ENCODE assay signal across 18 cellular contexts in the genomic region with DNA sequence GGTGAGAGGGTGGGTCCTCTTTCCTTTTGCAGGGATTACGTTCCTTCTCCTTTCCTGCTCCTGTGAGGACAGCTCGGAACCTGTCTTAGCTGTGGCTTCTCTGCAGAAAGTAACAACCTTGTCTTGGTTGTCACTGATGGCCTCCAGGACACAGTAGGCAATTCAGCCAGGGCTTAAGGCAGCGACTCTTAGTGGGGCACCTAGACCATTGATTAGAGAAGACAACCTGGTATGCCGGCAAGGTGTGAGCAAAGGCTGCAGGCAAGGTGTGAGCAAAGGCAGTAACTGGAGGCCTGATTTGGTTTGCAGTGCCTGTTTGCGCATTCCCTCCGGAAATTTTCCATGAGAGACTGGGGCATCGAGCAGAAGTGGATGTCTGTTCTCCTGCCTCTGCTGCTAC. TPM values are rescaled to one million over a fixed set of nuclear protein-coding genes. Genes with fewer than 3 reads are reported as not detected.
DNase-seq lines count a peak whose midpoint lies in the region; ATAC-seq, FAIRE-seq and TF ChIP-seq lines count a peak whose summit lies in the region.
"Had no signal": no experiment of that assay in that cellular context is flagged by ENCODE, and none has a peak within 500 bp of the region (broad histone marks: within the 10 kb centered on the region; RNA-seq: fewer than 3 reads in every experiment).

No MANE protein-coding gene starts in this region.

- H3K4me1 ChIP-seq in HepG2 (ENCODE audit: insufficient read depth, low read length) (no peaks in the 10 kb centered on the region), right lobe of liver (no peaks in the 10 kb centered on the region), psoas muscle (no peaks in the 10 kb centered on the region)
- H3K4me1 ChIP-seq: BLaER1 treated with 17β-estradiol and CSF1 and Interleukin-3, amounts not matched to agents 10 nM and 100 nM had no signal

- H3K9me3 ChIP-seq in HepG2 (ENCODE audit: low read length): no peaks in the 10 kb centered on the region
- no peaks in the 10 kb centered on the region for H3K9me3 ChIP-seq in right lobe of liver
- no peaks in the 10 kb centered on the region for H3K9me3 ChIP-seq in psoas muscle
- H3K9me3 ChIP-seq: BLaER1 treated with 17β-estradiol and CSF1 and Interleukin-3, amounts not matched to agents 10 nM and 100 nM had no signal

- no peak overlapping the region for H3K4me3 Mint-ChIP-seq in activated T-helper 2 cell treated with anti-CD3 and anti-CD28 coated beads, Interferon-gamma antibody, Interleukin-2, Interleukin-4, amounts not matched to agents 10 μg/mL and 5 μg/mL and 100 μg/mL, durations not matched to agents 14 hours and 24 hours and 36 hours (ENCODE audit: low read depth)
- H3K4me3 Mint-ChIP-seq: B cell; CD8-positive, alpha-beta memory T cell had no signal

- H3K27ac Mint-ChIP-seq in activated T-helper 2 cell treated with anti-CD3 and anti-CD28 coated beads, Interferon-gamma antibody, Interleukin-2, Interleukin-4, amounts not matched to agents 10 μg/mL and 5 μg/mL and 100 μg/mL, durations not matched to agents 14 hours and 24 hours and 36 hours: peak overlapping the region; percentile 28
- H3K27ac Mint-ChIP-seq: B cell had no signal

- H3K9me3 Mint-ChIP-seq in activated T-helper 2 cell treated with anti-CD3 and anti-CD28 coated beads, Interferon-gamma antibody, Interleukin-2, Interleukin-4, amounts not matched to agents 10 μg/mL and 5 μg/mL and 100 μg/mL, durations not matched to agents 14 hours and 24 hours and 36 hours: no peaks in the 10 kb centered on the region
- H3K9me3 Mint-ChIP-seq: CD8-positive, alpha-beta memory T cell had no signal

- peaks cover 7% of the 10 kb centered on the region for H3K4me1 Mint-ChIP-seq in activated T-helper 2 cell treated with anti-CD3 and anti-CD28 coated beads, Interferon-gamma antibody, Interleukin-2, Interleukin-4, amounts not matched to agents 10 μg/mL and 5 μg/mL and 100 μg/mL, durations not matched to agents 14 hours and 24 hours and 36 hours (ENCODE audit: low read depth)
- H3K4me1 Mint-ChIP-seq: B cell had no signal

- POLR2A ChIA-PET in HepG2 (lab: Yijun Ruan, JAX): no interaction called here

- no peaks in the 10 kb centered on the region for H3K27me3 Mint-ChIP-seq in activated T-helper 2 cell treated with anti-CD3 and anti-CD28 coated beads, Interferon-gamma antibody, Interleukin-2, Interleukin-4, amounts not matched to agents 10 μg/mL and 5 μg/mL and 100 μg/mL, durations not matched to agents 14 hours and 24 hours and 36 hours (ENCODE audit: low read depth)
- H3K27me3 Mint-ChIP-seq: B cell had no signal

- H3K36me3 ChIP-seq in HepG2 (replicated peaks in 1 of 2; ENCODE audit: control insufficient read depth in 1 of 2, insufficient read depth in 2 of 2, low read length in 2 of 2): peaks cover 70 to 99% of the 10 kb centered on the region in 2 experiments
- H3K36me3 ChIP-seq in right lobe of liver: peaks cover 0 to 25% (median 10%) of the 10 kb centered on the region in 4 donors
- H3K36me3 ChIP-seq in psoas muscle (ENCODE audit: insufficient read depth in 1 of 2, low read depth in 1 of 2): peaks cover 14 to 68% of the 10 kb centered on the region in 2 donors

- no TSS peak for BruUV-seq in HepG2 (replicated peaks; lab: Mats Ljungman, UMichigan)

- in situ Hi-C loops in HepG2 (cut with HindIII; ENCODE audit: extremely low pct_ligation_motif_present, low pct_unique_long_range_greater_than_20kb): no loop called here

- 96% methylated on average over 7 of the region's 7 CpGs for WGBS in HepG2 (ENCODE audit: low lambda C conversion rate)
- WGBS in right lobe of liver (ENCODE audit: insufficient coverage, low coverage, low lambda C conversion rate, missing lambda C conversion rate): 97% methylated on average over 4 of the region's 7 CpGs
- 96 to 98% (median 98%) methylated on average over 7 of the region's 7 CpGs for WGBS in psoas muscle, 3 donors

- no peak for FAIRE-seq in HepG2 (lab: Jason Lieb, UNC)
- FAIRE-seq: GM12878, H54, HTR-8/SVneo had no signal

- peaks cover 18% of the 10 kb centered on the region for H3K79me2 ChIP-seq in HepG2 (ENCODE audit: insufficient read depth, low read length)

- H3K27me3 ChIP-seq in HepG2 (ENCODE audit: control insufficient read depth in 1 of 2, insufficient read depth in 2 of 2, low read length in 2 of 2): no peaks in the 10 kb centered on the region
- no peaks in the 10 kb centered on the region for H3K27me3 ChIP-seq in right lobe of liver
- H3K27me3 ChIP-seq in psoas muscle (ENCODE audit: insufficient read depth in 3 of 3, low read length in 2 of 3): no peaks in the 10 kb centered on the region
- H3K27me3 ChIP-seq: BLaER1 treated with 17β-estradiol and CSF1 and Interleukin-3, amounts not matched to agents 10 nM and 100 nM had no signal

- intact Hi-C loops in HepG2 (cut with micrococcal nuclease; ENCODE audit: unreplicated experiment): no loop called here
- intact Hi-C loops in right lobe of liver (cut with DNase I): no loop called here
- intact Hi-C loops in activated T-helper 2 cell treated with anti-CD3 and anti-CD28 coated beads, Interferon-gamma antibody, Interleukin-2, Interleukin-4, amounts not matched to agents 10 μg/mL and 5 μg/mL and 100 μg/mL, durations not matched to agents 14 hours and 24 hours and 36 hours (cut with micrococcal nuclease): no loop called here
- intact Hi-C loops in psoas muscle (cut with DNase I): loop anchor here in 1 of 2 donors (5.0 kb wide), 1 partner anchor 385 kb away; no protein-coding TSS in a partner anchor

- peaks cover 73% of the 10 kb centered on the region for H3K36me3 Mint-ChIP-seq in activated T-helper 2 cell treated with anti-CD3 and anti-CD28 coated beads, Interferon-gamma antibody, Interleukin-2, Interleukin-4, amounts not matched to agents 10 μg/mL and 5 μg/mL and 100 μg/mL, durations not matched to agents 14 hours and 24 hours and 36 hours (ENCODE audit: low read depth)

- H3K9ac ChIP-seq in HepG2 (ENCODE audit: insufficient read depth, low read depth, low read length): no peak overlapping the region
- H3K9ac ChIP-seq: BLaER1 treated with 17β-estradiol and CSF1 and Interleukin-3, amounts not matched to agents 10 nM and 100 nM; GM23248 had no signal

- TF ChIP-seq RAD21 in HepG2 (CRISPR knock-in tag; IDR thresholded peaks at IDR 0.05): no peak

- no peak for ATAC-seq in HepG2
- ATAC-seq in right lobe of liver: no peak
- no peak for ATAC-seq in psoas muscle
- no peak for ATAC-seq in GM21528 (IDR thresholded peaks at IDR 0.05; ENCODE audit: low FRiP score, unreplicated experiment)
- ATAC-seq: GM12878 had no signal

- no peak overlapping the region for H3K4me2 ChIP-seq in HepG2 (ENCODE audit: low read depth, low read length)
- H3K4me2 ChIP-seq: BLaER1 treated with 17β-estradiol and CSF1 and Interleukin-3, amounts not matched to agents 10 nM and 100 nM had no signal

- TF ChIP-seq CTCF in HepG2 (CRISPR knock-in tag; IDR thresholded peaks at IDR 0.05) (no peak), right lobe of liver (IDR thresholded peaks at IDR 0.05) (no peak), psoas muscle (IDR thresholded peaks at IDR 0.05) (no peak)

- TF ChIP-seq EP300 in HepG2 (IDR thresholded peaks at IDR 0.05; ENCODE audit: low read depth in 2 of 2, low read length in 2 of 2) (no peak), HepG2 (CRISPR knock-in tag; IDR thresholded peaks at IDR 0.05; ENCODE audit: borderline replicate concordance) (no peak)

- CTCF ChIA-PET in HepG2 (lab: Yijun Ruan, JAX; ENCODE audit: low intra/inter-chr PET ratio, low total read pairs): no interaction called here

- H3K27ac ChIP-seq in HepG2 (ENCODE audit: extremely low read length, insufficient read depth, low read length) (no peak overlapping the region), right lobe of liver (no peak overlapping the region), psoas muscle (no peak overlapping the region)
- H3K27ac ChIP-seq: BLaER1 treated with 17β-estradiol and CSF1 and Interleukin-3, amounts not matched to agents 10 nM and 100 nM; GM23248 had no signal

- peaks cover 40% of the 10 kb centered on the region; the same call in 1 of the 2 replicates for H4K20me1 ChIP-seq in HepG2 (ENCODE audit: insufficient read depth, low read length)

- H3K4me3 ChIP-seq in HepG2 (replicated peaks in 1 of 3; ENCODE audit: insufficient read depth in 1 of 3, low read depth in 2 of 3, low read length in 3 of 3) (no peak overlapping the region), right lobe of liver (no peak overlapping the region), psoas muscle (no peak overlapping the region)
- H3K4me3 ChIP-seq: BLaER1 treated with 17β-estradiol and CSF1 and Interleukin-3, amounts not matched to agents 10 nM and 100 nM; GM12878; GM23248 had no signal

- H2AFZ ChIP-seq in HepG2 (ENCODE audit: low read length): no peak overlapping the region
- H2AFZ ChIP-seq: GM23248 had no signal

- TF ChIP-seq POLR2A in HepG2 (IDR thresholded peaks at IDR 0.05; ENCODE audit: insufficient read depth in 1 of 2, low read depth in 2 of 2, low read length in 2 of 2): no peak
- no peak for TF ChIP-seq POLR2A in right lobe of liver (IDR thresholded peaks at IDR 0.05)

- DNase-seq in HepG2 (ENCODE audit: low spot score) (no peak), right lobe of liver (no peak), mesenteric fat pad (ENCODE audit: low spot score) (peak; percentile 57), psoas muscle (no peak), H4 (ENCODE audit: low spot score) (no peak)
- no peak for DNase-seq in activated T-helper 2 cell treated with anti-CD3 and anti-CD28 coated beads, Interferon-gamma antibody, Interleukin-2, Interleukin-4, amounts not matched to agents 10 μg/mL and 5 μg/mL and 100 μg/mL, durations not matched to agents 14 hours and 24 hours and 36 hours (ENCODE audit: low spot score)
- DNase-seq: CD8-positive, alpha-beta memory T cell; COR-L47; DMS 273 treated with DMSO at 0.1 percent for 48 hours; DMS53; DND-41 had no signal

RNA-seq across cellular contexts. Expression of a gene that starts 37.6 kb away (rescaled TPM):
- total RNA-seq in HepG2 (2016; rRNA removed; fragmentation: Illumina TruSeq; extraction: Trizol): 108 and 144 TPM in 2 replicates
- total RNA-seq in HepG2 (2016; cell fraction: cytosol; rRNA removed; fragmentation: Illumina TruSeq; extraction: Trizol; ENCODE audit: low read depth): 61.3 and 63.2 TPM in 2 replicates
- 106 and 153 TPM in 2 replicates for total RNA-seq in HepG2 (2016; cell fraction: insoluble cytoplasmic fraction; rRNA removed; fragmentation: Illumina TruSeq; extraction: Trizol)
- total RNA-seq in HepG2 (2016; cell fraction: membrane; rRNA removed; fragmentation: Illumina TruSeq; extraction: Trizol): 66.8 and 68.4 TPM in 2 replicates
- total RNA-seq in HepG2 (2016; cell fraction: nucleus; rRNA removed; fragmentation: Illumina TruSeq; extraction: Trizol): 46.1 and 46.5 TPM in 2 replicates
- polyA plus RNA-seq in HepG2 (2011; rRNA removed): 152 and 171 TPM in 2 replicates
- 96.9 and 144 TPM in 2 replicates for polyA plus RNA-seq in HepG2 (2011; cell fraction: cytosol; rRNA removed)
- 55.7 and 80.2 TPM in 2 replicates for polyA plus RNA-seq in HepG2 (2011; cell fraction: nucleus; rRNA removed)
- polyA plus RNA-seq in HepG2 (2012): 121 and 122 TPM in 2 replicates
- 51.0 and 56.6 TPM in 2 replicates for polyA plus RNA-seq in HepG2 (2016; cell fraction: cytosol; fragmentation: Illumina TruSeq; extraction: Trizol; ENCODE audit: low read depth)
- 155 and 168 TPM in 2 replicates for polyA plus RNA-seq in HepG2 (2016; cell fraction: insoluble cytoplasmic fraction; fragmentation: Illumina TruSeq; extraction: Trizol; ENCODE audit: low read depth)
- 61.5 and 63.6 TPM in 2 replicates for polyA plus RNA-seq in HepG2 (2016; cell fraction: membrane; fragmentation: Illumina TruSeq; extraction: Trizol; ENCODE audit: low read depth)
- polyA plus RNA-seq in HepG2 (2016; cell fraction: nucleus; fragmentation: Illumina TruSeq; extraction: Trizol; ENCODE audit: insufficient read depth, low read depth): 102 and 103 TPM in 2 replicates
- polyA minus RNA-seq in HepG2 (2011; rRNA and poly(A)+ RNA removed; ENCODE audit: low replicate concordance): 81.1 TPM in 2 replicates
- polyA minus RNA-seq in HepG2 (2011; cell fraction: cytosol; rRNA and poly(A)+ RNA removed): 19.5 and 25.9 TPM in 2 replicates
- polyA minus RNA-seq in HepG2 (2011; cell fraction: nucleus; rRNA and poly(A)+ RNA removed): 19.4 and 32.6 TPM in 2 replicates
- 10 to 100 TPM; 31.5 to 69.5 (median 40.0) TPM for total RNA-seq in right lobe of liver
- total RNA-seq in activated T-helper 2 cell treated with anti-CD3 and anti-CD28 coated beads, Interferon-gamma antibody, Interleukin-2, Interleukin-4, amounts not matched to agents 10 μg/mL and 5 μg/mL and 100 μg/mL, durations not matched to agents 14 hours and 24 hours and 36 hours: 94.4 and 108 TPM in 2 replicates
- 95.1 TPM for total RNA-seq in mesenteric fat pad
- total RNA-seq in psoas muscle: 100 to 1,000 TPM; 112 to 146 (median 135) TPM
- 100 to 1,000 TPM; 150 to 202 (median 177) TPM for polyA plus RNA-seq in psoas muscle
- total RNA-seq in H4 (2014; rRNA removed; shearing (Covaris generic)): 40.1 and 58.7 TPM in 2 replicates

RNA-seq across cellular contexts. Expression of a gene that starts 42.9 kb away (rescaled TPM):
- total RNA-seq in HepG2 (2016; rRNA removed; fragmentation: Illumina TruSeq; extraction: Trizol): 0.11 and 0.17 TPM in 2 replicates
- 0.20 and 0.26 TPM in 2 replicates for total RNA-seq in HepG2 (2016; cell fraction: cytosol; rRNA removed; fragmentation: Illumina TruSeq; extraction: Trizol; ENCODE audit: low read depth)
- total RNA-seq in HepG2 (2016; cell fraction: insoluble cytoplasmic fraction; rRNA removed; fragmentation: Illumina TruSeq; extraction: Trizol): 0.19 and 0.25 TPM in 2 replicates
- total RNA-seq in HepG2 (2016; cell fraction: membrane; rRNA removed; fragmentation: Illumina TruSeq; extraction: Trizol): 0.14 and 0.15 TPM in 2 replicates
- 0.37 and 0.50 TPM in 2 replicates for total RNA-seq in HepG2 (2016; cell fraction: nucleus; rRNA removed; fragmentation: Illumina TruSeq; extraction: Trizol)
- 0.21 and 0.28 TPM in 2 replicates for polyA plus RNA-seq in HepG2 (2011; rRNA removed)
- 0.12 and 0.15 TPM in 2 replicates for polyA plus RNA-seq in HepG2 (2011; cell fraction: cytosol; rRNA removed)
- polyA plus RNA-seq in HepG2 (2011; cell fraction: nucleus; rRNA removed): 0.59 and 0.64 TPM in 2 replicates
- 0.21 and 0.44 TPM in 2 replicates for polyA plus RNA-seq in HepG2 (2012)
- 0.16 and 0.17 TPM in 2 replicates for polyA plus RNA-seq in HepG2 (2016; cell fraction: cytosol; fragmentation: Illumina TruSeq; extraction: Trizol; ENCODE audit: low read depth)
- polyA plus RNA-seq in HepG2 (2016; cell fraction: insoluble cytoplasmic fraction; fragmentation: Illumina TruSeq; extraction: Trizol; ENCODE audit: low read depth): 0.10 and 0.34 TPM in 2 replicates
- 0.07 and 0.15 TPM in 2 replicates for polyA plus RNA-seq in HepG2 (2016; cell fraction: membrane; fragmentation: Illumina TruSeq; extraction: Trizol; ENCODE audit: low read depth)
- polyA plus RNA-seq in HepG2 (2016; cell fraction: nucleus; fragmentation: Illumina TruSeq; extraction: Trizol; ENCODE audit: insufficient read depth, low read depth): 0.22 and 0.72 TPM in 2 replicates
- polyA minus RNA-seq in HepG2 (2011; rRNA and poly(A)+ RNA removed; ENCODE audit: low replicate concordance): 0.28 TPM in 1 of 2 replicates, not detected in the other
- not detected in 2 replicates for polyA minus RNA-seq in HepG2 (2011; cell fraction: cytosol; rRNA and poly(A)+ RNA removed)
- polyA minus RNA-seq in HepG2 (2011; cell fraction: nucleus; rRNA and poly(A)+ RNA removed): 0.64 and 0.87 TPM in 2 replicates
- total RNA-seq in right lobe of liver: 1 to 10 TPM in 4 of 6 experiments, under 1 TPM in 2; 0.66 to 1.7 (median 1.0) TPM
- total RNA-seq in activated T-helper 2 cell treated with anti-CD3 and anti-CD28 coated beads, Interferon-gamma antibody, Interleukin-2, Interleukin-4, amounts not matched to agents 10 μg/mL and 5 μg/mL and 100 μg/mL, durations not matched to agents 14 hours and 24 hours and 36 hours: 232 and 242 TPM in 2 replicates
- 4.1 TPM for total RNA-seq in mesenteric fat pad
- total RNA-seq in psoas muscle: 10 to 100 TPM in 2 of 4 donors, 1 to 10 TPM in 2; 1.9 to 17.3 (median 11.0) TPM
- polyA plus RNA-seq in psoas muscle: 1 to 10 TPM; 1.7 to 4.1 (median 2.2) TPM
- 1.0 TPM in 1 of 2 replicates, not detected in the other for total RNA-seq in H4 (2014; rRNA removed; shearing (Covaris generic))

RNA-seq across cellular contexts. Expression of a gene that starts 47.0 kb away (rescaled TPM):
- total RNA-seq in HepG2 (2016; rRNA removed; fragmentation: Illumina TruSeq; extraction: Trizol) (42.1 and 59.1 TPM in 2 replicates), right lobe of liver (10 to 100 TPM; 11.3 to 14.0 (median 12.5) TPM), mesenteric fat pad (27.3 TPM), psoas muscle (10 to 100 TPM in 3 of 4 donors, 1 to 10 TPM in 1; 7.8 to 12.9 (median 11.5) TPM)
- 32.4 and 35.6 TPM in 2 replicates for total RNA-seq in HepG2 (2016; cell fraction: cytosol; rRNA removed; fragmentation: Illumina TruSeq; extraction: Trizol; ENCODE audit: low read depth)
- 41.0 and 60.9 TPM in 2 replicates for total RNA-seq in HepG2 (2016; cell fraction: insoluble cytoplasmic fraction; rRNA removed; fragmentation: Illumina TruSeq; extraction: Trizol)
- 29.2 and 32.9 TPM in 2 replicates for total RNA-seq in HepG2 (2016; cell fraction: membrane; rRNA removed; fragmentation: Illumina TruSeq; extraction: Trizol)
- 66.4 and 75.5 TPM in 2 replicates for total RNA-seq in HepG2 (2016; cell fraction: nucleus; rRNA removed; fragmentation: Illumina TruSeq; extraction: Trizol)
- polyA plus RNA-seq in HepG2 (2011; rRNA removed) (105 and 108 TPM in 2 replicates), psoas muscle (10 to 100 TPM in 2 of 3 donors, 1 to 10 TPM in 1; 6.8 to 16.2 (median 13.2) TPM)
- polyA plus RNA-seq in HepG2 (2011; cell fraction: cytosol; rRNA removed): 53.2 and 89.4 TPM in 2 replicates
- 65.7 and 85.9 TPM in 2 replicates for polyA plus RNA-seq in HepG2 (2011; cell fraction: nucleus; rRNA removed)
- 99.1 and 106 TPM in 2 replicates for polyA plus RNA-seq in HepG2 (2012)
- polyA plus RNA-seq in HepG2 (2016; cell fraction: cytosol; fragmentation: Illumina TruSeq; extraction: Trizol; ENCODE audit: low read depth): 2.2 and 2.6 TPM in 2 replicates
- 31.8 and 32.9 TPM in 2 replicates for polyA plus RNA-seq in HepG2 (2016; cell fraction: insoluble cytoplasmic fraction; fragmentation: Illumina TruSeq; extraction: Trizol; ENCODE audit: low read depth)
- 8.5 and 9.3 TPM in 2 replicates for polyA plus RNA-seq in HepG2 (2016; cell fraction: membrane; fragmentation: Illumina TruSeq; extraction: Trizol; ENCODE audit: low read depth)
- polyA plus RNA-seq in HepG2 (2016; cell fraction: nucleus; fragmentation: Illumina TruSeq; extraction: Trizol; ENCODE audit: insufficient read depth, low read depth): 140 and 144 TPM in 2 replicates
- 13.5 and 115 TPM in 2 replicates for polyA minus RNA-seq in HepG2 (2011; rRNA and poly(A)+ RNA removed; ENCODE audit: low replicate concordance)
- 82.7 and 108 TPM in 2 replicates for polyA minus RNA-seq in HepG2 (2011; cell fraction: cytosol; rRNA and poly(A)+ RNA removed)
- polyA minus RNA-seq in HepG2 (2011; cell fraction: nucleus; rRNA and poly(A)+ RNA removed): 78.4 and 93.9 TPM in 2 replicates
- total RNA-seq in activated T-helper 2 cell treated with anti-CD3 and anti-CD28 coated beads, Interferon-gamma antibody, Interleukin-2, Interleukin-4, amounts not matched to agents 10 μg/mL and 5 μg/mL and 100 μg/mL, durations not matched to agents 14 hours and 24 hours and 36 hours: 16.3 and 16.9 TPM in 2 replicates
- 16.1 and 18.8 TPM in 2 replicates for total RNA-seq in H4 (2014; rRNA removed; shearing (Covaris generic))

Comparison
In these comparisons a context has a peak if more than half of its experiments do, and no peak if none do; other contexts are left out.
1. RNA of a gene that starts 42.9 kb away (total RNA-seq): 232 to 242 TPM in activated T-helper 2 cell treated with anti-CD3 and anti-CD28 coated beads, Interferon-gamma antibody, Interleukin-2, Interleukin-4, amounts not matched to agents 10 μg/mL and 5 μg/mL and 100 μg/mL, durations not matched to agents 14 hours and 24 hours and 36 hours; 1.9 to 17.3 TPM in psoas muscle, 4.1 TPM in mesenteric fat pad (single experiment), 0.66 to 1.7 TPM in right lobe of liver, 1.0 TPM in H4 and 0.11 to 0.50 TPM in HepG2; every median in the first group is over 10 times any median in the second.